ENCODE assay signal across 9 cellular contexts in the genomic region with DNA sequence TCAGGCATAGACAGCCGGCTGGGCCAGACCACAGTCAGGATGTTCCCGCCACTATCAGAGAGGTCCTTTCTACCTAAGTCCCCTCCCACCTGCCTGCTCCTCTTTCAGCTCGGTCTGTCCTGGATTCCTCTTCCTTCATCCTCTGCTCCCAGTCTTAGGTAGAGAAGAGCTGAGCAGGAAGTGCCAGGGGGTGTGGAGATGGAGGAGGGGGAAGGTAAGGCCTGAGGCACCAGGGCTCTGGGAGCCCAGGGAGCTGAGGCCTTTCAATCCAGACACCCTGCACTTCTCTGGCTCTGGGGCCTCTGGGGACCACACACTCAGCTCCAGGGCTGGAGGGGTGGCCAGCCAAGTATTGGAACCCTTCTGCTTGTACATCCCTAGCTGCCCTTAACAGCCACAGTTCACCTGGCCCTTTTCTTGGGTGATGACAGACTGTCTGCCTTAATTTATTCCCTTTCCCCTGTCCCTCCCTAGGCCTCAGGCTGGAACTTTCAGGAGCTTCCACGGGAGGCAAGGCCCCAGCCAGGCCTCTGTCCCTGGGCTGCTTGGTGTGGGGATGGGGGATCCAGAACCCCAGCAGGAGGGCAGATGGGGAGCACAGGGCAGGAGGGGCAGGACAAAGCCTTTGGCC. TPM values are rescaled to one million over a fixed set of nuclear protein-coding genes. Genes with fewer than 3 reads are reported as not detected.
DNase-seq lines count a peak whose midpoint lies in the region; ATAC-seq and TF ChIP-seq lines count a peak whose summit lies in the region.
"Had no signal": no experiment of that assay in that cellular context is flagged by ENCODE, and none has a peak within 500 bp of the region (broad histone marks: within the 10 kb centered on the region; RNA-seq: fewer than 3 reads in every experiment).

No MANE protein-coding gene starts in this region.

- no peak overlapping the region for H3K9ac ChIP-seq in muscle layer of colon (ENCODE audit: low read length)

- H3K27ac ChIP-seq in heart left ventricle (peak overlapping the region; percentile 69 to 89 (median 84)), muscle layer of colon (ENCODE audit: low read depth, low read length) (peak overlapping the region; percentile 47), aorta (ENCODE audit: low read depth in 1 of 2, low read length in 2 of 2) (no peak overlapping the region)

- ATAC-seq in heart left ventricle, result peak in 1 of 4 donors; percentile 1
- no peak for ATAC-seq in Right ventricle myocardium superior (ENCODE audit: poor library complexity)
- ATAC-seq in aorta (ENCODE audit: low FRiP score), result peak; percentile 37
- no peak for ATAC-seq in GM18868 (IDR thresholded peaks at IDR 0.05; ENCODE audit: unreplicated experiment)

- H3K4me3 Mint-ChIP-seq in chondrocyte (ENCODE audit: unreplicated experiment), result no peak overlapping the region

- DNase-seq in heart left ventricle (peak in 2 of 5 donors; percentile 24 to 40), Right ventricle myocardium superior (no peak), chondrocyte (ENCODE audit: low spot score) (peak; percentile 64), aorta (no peak), NOMO-1 treated with DMSO at 0.1 percent for 48 hours (lab: John Stamatoyannopoulos, UW; ENCODE audit: unreplicated experiment) (no peak), NCI-H774 (lab: John Stamatoyannopoulos, UW) (no peak)
- DNase-seq: NCI-H1048 had no signal

- no peak for TF ChIP-seq CTCF in heart left ventricle (IDR thresholded peaks at IDR 0.05)
- TF ChIP-seq CTCF in chondrocyte (IDR thresholded peaks at IDR 0.05), result no peak

- no peaks in the 10 kb centered on the region for H3K27me3 Mint-ChIP-seq in chondrocyte (ENCODE audit: low read depth)

- H3K36me3 ChIP-seq in heart left ventricle, result peaks cover 0 to 16% (median 3%) of the 10 kb centered on the region in 9 donors
- peaks cover 12% of the 10 kb centered on the region for H3K36me3 ChIP-seq in muscle layer of colon (ENCODE audit: insufficient read depth, low read length)
- no peaks in the 10 kb centered on the region for H3K36me3 ChIP-seq in aorta (ENCODE audit: control insufficient read depth in 1 of 2, insufficient read depth in 2 of 2, low read length in 1 of 2)

- no peak overlapping the region for H3K4me3 ChIP-seq in heart left ventricle
- H3K4me3 ChIP-seq in muscle layer of colon (ENCODE audit: low read depth in 1 of 2, low read length in 2 of 2), result no peak overlapping the region
- no peak overlapping the region for H3K4me3 ChIP-seq in aorta (ENCODE audit: low read length in 2 of 2)

- no peaks in the 10 kb centered on the region for H3K9me3 ChIP-seq in heart left ventricle
- H3K9me3 ChIP-seq in muscle layer of colon (ENCODE audit: low read length), result no peaks in the 10 kb centered on the region
- no peaks in the 10 kb centered on the region for H3K9me3 ChIP-seq in aorta (ENCODE audit: control insufficient read depth, low read length)

- no peaks in the 10 kb centered on the region for H3K27me3 ChIP-seq in heart left ventricle
- no peaks in the 10 kb centered on the region for H3K27me3 ChIP-seq in muscle layer of colon (ENCODE audit: control insufficient read depth in 1 of 2, insufficient read depth in 2 of 2, low read length in 2 of 2)
- no peaks in the 10 kb centered on the region for H3K27me3 ChIP-seq in aorta (ENCODE audit: control insufficient read depth in 1 of 2, insufficient read depth in 2 of 2, low read length in 1 of 2)

- no peaks in the 10 kb centered on the region for H3K9me3 Mint-ChIP-seq in chondrocyte (ENCODE audit: low read depth)

- H3K4me1 Mint-ChIP-seq in chondrocyte (ENCODE audit: low read depth), result peaks cover 32% of the 10 kb centered on the region

- no peaks in the 10 kb centered on the region for H3K36me3 Mint-ChIP-seq in chondrocyte (ENCODE audit: low read depth)

- intact Hi-C loops in heart left ventricle (cut with DNase I) (no loop called here), Right ventricle myocardium superior (cut with DNase I) (no loop called here), aorta (cut with DNase I) (no loop called here)

- WGBS in heart left ventricle, 4 donors, result 48 to 71% (median 56%) methylated on average over 4 of the region's 4 CpGs
- 69 to 70% methylated on average over 4 of the region's 4 CpGs for WGBS in aorta, 2 donors

- no peak for TF ChIP-seq POLR2A in heart left ventricle (IDR thresholded peaks at IDR 0.05)

- H3K27ac Mint-ChIP-seq in chondrocyte (ENCODE audit: unreplicated experiment), result peak overlapping the region; percentile 49

- H3K4me1 ChIP-seq in heart left ventricle (peaks cover 7 to 95% (median 65%) of the 10 kb centered on the region in 12 donors), muscle layer of colon (ENCODE audit: insufficient read depth, low read length) (peaks cover 31% of the 10 kb centered on the region), aorta (ENCODE audit: control insufficient read depth in 1 of 2, insufficient read depth in 2 of 2, low read length in 2 of 2) (no peaks in the 10 kb centered on the region)

RNA-seq across cellular contexts. Expression of a gene that starts 15.6 kb away (rescaled TPM):
- total RNA-seq in heart left ventricle (100 to 1,000 TPM in 1 of 9 donors, 10 to 100 TPM in 7, 1 to 10 TPM in 1; 9.2 to 190 (median 18.4) TPM), Right ventricle myocardium superior (12.5 TPM), chondrocyte (10.8 to 17.8 TPM (median 16.3 TPM) in 3 replicates), aorta (10 to 100 TPM; 26.8 to 36.1 TPM)
- polyA plus RNA-seq in heart left ventricle (10 to 100 TPM in 1 of 2 donors, 1 to 10 TPM in 1; 7.5 to 12.2 TPM), aorta (10 to 100 TPM; 12.9 to 13.1 TPM)

Comparison
In these comparisons a context has a peak if more than half of its experiments do, and no peak if none do; other contexts are left out.
1. H3K27ac ChIP-seq: peak in heart left ventricle (12 of 12) and muscle layer of colon (single experiment); none in aorta (0 of 2).